ENCODE assay signal across 8 cellular contexts in genomic region chr22:37747090-37747714, GRCh38. TPM values are rescaled to one million over a fixed set of nuclear protein-coding genes. Genes with fewer than 3 reads are reported as not detected.
DNase-seq lines count a peak whose midpoint lies in the region; ATAC-seq, FAIRE-seq and TF ChIP-seq lines count a peak whose summit lies in the region.

No MANE protein-coding gene starts in this region.

- H3K27me3 ChIP-seq in Peyer's patch (no peaks in the 10 kb centered on the region), H1 (replicated peaks in 1 of 4; ENCODE audit: control insufficient read depth in 3 of 4, extremely low read depth in 1 of 4, insufficient read depth in 3 of 4, low read length in 3 of 4) (peaks cover 0 to 21% (median 10%) of the 10 kb centered on the region in 4 experiments; a peak in 4 of 7 replicates), muscle layer of colon (ENCODE audit: control insufficient read depth in 1 of 2, insufficient read depth in 2 of 2, low read length in 2 of 2) (no peaks in the 10 kb centered on the region)

- ATAC-seq in GM19452 (IDR thresholded peaks at IDR 0.05; ENCODE audit: unreplicated experiment) (no peak), GM19023 (IDR thresholded peaks at IDR 0.05; ENCODE audit: unreplicated experiment) (no peak)

- DNase-seq in Calu3: peak; percentile 43
- peak in 1 of 3 donors; percentile 17 for DNase-seq in Peyer's patch
- DNase-seq in H1 (ENCODE audit: low read depth in 1 of 2, low spot score in 2 of 2): no peak
- DNase-seq in mucosa of gallbladder (ENCODE audit: low spot score): no peak
- no peak for DNase-seq in NCI-H2171 (lab: John Stamatoyannopoulos, UW)

- intact Hi-C loops in Calu3 (cut with micrococcal nuclease; ENCODE audit: unreplicated experiment): no loop called here

- peaks cover 69% of the 10 kb centered on the region for H3K4me1 Mint-ChIP-seq in Calu3 (ENCODE audit: low read depth, unreplicated experiment)

- H3K4me1 ChIP-seq in Peyer's patch (peaks cover 0 to 64% (median 16%) of the 10 kb centered on the region in 4 donors), H1 (replicated peaks in 1 of 4; ENCODE audit: control insufficient read depth in 3 of 4, insufficient read depth in 4 of 4, low read length in 3 of 4) (peaks cover 0 to 20% (median 10%) of the 10 kb centered on the region in 4 experiments; a peak in 6 of 7 replicates), muscle layer of colon (ENCODE audit: insufficient read depth, low read length) (peaks cover 84% of the 10 kb centered on the region)

- peaks cover 72% of the 10 kb centered on the region for H3K36me3 Mint-ChIP-seq in Calu3 (ENCODE audit: insufficient read depth, unreplicated experiment)

- H3K4me3 Mint-ChIP-seq in Calu3 (ENCODE audit: low read depth, unreplicated experiment): peak overlapping the region; percentile 87

- POLR2A ChIA-PET in H1 (lab: Charles Lee; ENCODE audit: partially characterized antibody): interaction anchor here (0.9 to 5.0 kb wide), 13 partner anchors 9 to 122 kb away, joined by 3 to 24 read pairs (median 4); partner anchors contain the start of gene GCAT

- peak overlapping the region; percentile 93 to 99 for H3K4me2 ChIP-seq in H1 (ENCODE audit: insufficient read depth in 1 of 2, low read depth in 2 of 2, low read length in 2 of 2)

- H3K79me2 ChIP-seq in H1 (ENCODE audit: control insufficient read depth in 1 of 2, insufficient read depth in 2 of 2, low read length in 2 of 2): peaks cover 0 to 3% of the 10 kb centered on the region in 2 experiments; a peak in 1 of 4 replicates

- H2BK120ac ChIP-seq in H1 (replicated peaks; ENCODE audit: low read depth, low read length): no peak overlapping the region

- no peak overlapping the region for H2BK20ac ChIP-seq in H1 (ENCODE audit: low read length)

- H3K36me3 ChIP-seq in Peyer's patch (no peaks in the 10 kb centered on the region), H1 (ENCODE audit: control insufficient read depth in 2 of 4, insufficient read depth in 4 of 4, low read length in 3 of 4) (peaks cover 0 to 1% (median under 1%) of the 10 kb centered on the region in 4 experiments; a peak in 2 of 8 replicates), muscle layer of colon (ENCODE audit: insufficient read depth, low read length) (no peaks in the 10 kb centered on the region)

- H3K4ac ChIP-seq in H1 (replicated peaks; ENCODE audit: insufficient read length, low read depth, low read length): no peak overlapping the region

- TF ChIP-seq EP300 in H1 (IDR thresholded peaks at IDR 0.05; ENCODE audit: borderline replicate concordance in 1 of 2, low read depth in 2 of 2, low read length in 2 of 2): no peak

- no TSS peak for BruUV-seq in Calu3 (replicated peaks; lab: Mats Ljungman, UMichigan)

- H3K4me3 ChIP-seq in Peyer's patch (peak overlapping the region; percentile 59 to 95 (median 90)), H1 (ENCODE audit: extremely low read depth in 1 of 4, insufficient read depth in 2 of 4, low read depth in 3 of 4, low read length in 4 of 4) (peak overlapping the region; percentile 72 to 93 (median 72)), muscle layer of colon (ENCODE audit: low read depth in 1 of 2, low read length in 2 of 2) (peak overlapping the region; percentile 85 to 87)

- WGBS in H1 (ENCODE audit: extremely low coverage in 1 of 2, insufficient coverage in 1 of 2, insufficient read length in 1 of 2, insufficient replicate concordance in 2 of 2, low coverage in 1 of 2, low lambda C conversion rate in 2 of 2, missing lambda C conversion rate in 1 of 2), 2 experiments: 51% methylated on average over 14 of the region's 16 CpGs; no CpG with 5 or more reads in 1 of the 2 experiments

- no peak overlapping the region for H3K14ac ChIP-seq in H1 (ENCODE audit: insufficient read length)

- H2AK5ac ChIP-seq in H1 (ENCODE audit: low read depth, low read length): no peak overlapping the region

- H2BK12ac ChIP-seq in H1 (ENCODE audit: low read depth, low read length): no peak overlapping the region

- TF ChIP-seq POLR2A in Peyer's patch (IDR thresholded peaks at IDR 0.05) (no peak), H1 (IDR thresholded peaks at IDR 0.05; ENCODE audit: control extremely low read depth in 1 of 2, low read depth in 2 of 2, low read length in 2 of 2) (no peak)

- no peak for FAIRE-seq in H1 (lab: Jason Lieb, UNC)

- peak overlapping the region; percentile 78 for H3K18ac ChIP-seq in H1 (ENCODE audit: extremely low read depth, low read length)

- H3K27ac ChIP-seq in Peyer's patch (peak overlapping the region; percentile 77 to 95 (median 91)), H1 (ENCODE audit: low read depth, low read length) (peak overlapping the region; percentile 77; the same call in 1 of the 2 replicates), muscle layer of colon (ENCODE audit: low read depth, low read length) (peak overlapping the region; percentile 93)

- peak overlapping the region; percentile 1 for H3K27ac Mint-ChIP-seq in Calu3 (ENCODE audit: unreplicated experiment)

- H2AFZ ChIP-seq in H1 (ENCODE audit: low read length): no peak overlapping the region

- no peak overlapping the region for H4K5ac ChIP-seq in H1 (ENCODE audit: insufficient read length, low read depth, low read length)

- H3K23me2 ChIP-seq in H1 (ENCODE audit: low read depth, low read length): peaks cover 15% of the 10 kb centered on the region

- no peak overlapping the region for H2BK5ac ChIP-seq in H1 (ENCODE audit: low read depth, low read length)

- no peaks in the 10 kb centered on the region for H3K9me3 Mint-ChIP-seq in Calu3 (ENCODE audit: low read depth, unreplicated experiment)

- H4K91ac ChIP-seq in H1 (replicated peaks; ENCODE audit: insufficient read length, low read length): no peak overlapping the region

- peaks cover 3% of the 10 kb centered on the region; the same call in 1 of the 2 replicates for H3K79me1 ChIP-seq in H1 (ENCODE audit: low read depth, low read length)

- TF ChIP-seq CTCF in Calu3 (IDR thresholded peaks at IDR 0.05; ENCODE audit: unreplicated experiment) (no peak), Peyer's patch (IDR thresholded peaks at IDR 0.05) (no peak), H1 (IDR thresholded peaks at IDR 0.05; ENCODE audit: control extremely low read depth in 1 of 3, insufficient read depth in 1 of 3, low read depth in 1 of 3, low read length in 3 of 3) (no peak)

- CTCF ChIA-PET in Calu3 (lab: Charles Lee): interaction anchor here (0.7 kb wide), 2 partner anchors 104 kb away, joined by 3 to 9 read pairs; no protein-coding TSS in a partner anchor
- CTCF ChIA-PET in H1 (lab: Charles Lee; ENCODE audit: partially characterized antibody): interaction anchor here (0.6 to 2.5 kb wide), 6 partner anchors 11 to 140 kb away, joined by 3 to 12 read pairs (median 3); no protein-coding TSS in a partner anchor

- H3K9me3 ChIP-seq in Peyer's patch: no peaks in the 10 kb centered on the region
- H3K9me3 ChIP-seq in H1 (ENCODE audit: insufficient read depth in 2 of 2, low read depth in 1 of 2, low read length in 1 of 2): no peaks in the 10 kb centered on the region
- H3K9me3 ChIP-seq in muscle layer of colon (ENCODE audit: low read length): no peaks in the 10 kb centered on the region

- H3K23ac ChIP-seq in H1 (ENCODE audit: insufficient read length): no peak overlapping the region

- H3K27me3 Mint-ChIP-seq in Calu3 (ENCODE audit: unreplicated experiment): no peaks in the 10 kb centered on the region

- H2BK15ac ChIP-seq in H1 (ENCODE audit: low read length): no peak overlapping the region

- H4K8ac ChIP-seq in H1 (ENCODE audit: extremely low read depth, insufficient read depth, low read length): peak overlapping the region; percentile 23; the same call in 1 of the 2 replicates

- peak overlapping the region in 3 of 4 experiments; percentile 35 to 71 (median 65); a peak in 2 of 7 replicates for H3K9ac ChIP-seq in H1 (replicated peaks in 1 of 4; ENCODE audit: extremely low read depth in 1 of 4, low read depth in 3 of 4, low read length in 3 of 4)
- peak overlapping the region; percentile 66 for H3K9ac ChIP-seq in muscle layer of colon (ENCODE audit: low read length)

- no peak overlapping the region for H3K56ac ChIP-seq in H1 (replicated peaks; ENCODE audit: insufficient read length, low read depth, low read length)

- no peak for TF ChIP-seq RAD21 in H1 (IDR thresholded peaks at IDR 0.05 in 1 of 2, conservative IDR thresholded peaks at IDR 0.05 in 1 of 2; ENCODE audit: low read depth in 2 of 2, low read length in 2 of 2)

- peaks cover 9 to 25% of the 10 kb centered on the region in 2 experiments for H4K20me1 ChIP-seq in H1 (replicated peaks in 1 of 2; ENCODE audit: control insufficient read depth in 1 of 2, insufficient read depth in 2 of 2, low read length in 2 of 2)

TF ChIP-seq in H1, 55 proteins besides CTCF, POLR2A, EP300 and RAD21:
- no peak for TF ChIP-seq CBX8 (IDR thresholded peaks at IDR 0.05; ENCODE audit: borderline replicate concordance, low read depth, low read length)
- TF ChIP-seq TAF1 (IDR thresholded peaks at IDR 0.05; ENCODE audit: low read depth, low read length): no peak
- no peak for TF ChIP-seq CHD1 (IDR thresholded peaks at IDR 0.05; ENCODE audit: low read depth, low read length)
- TF ChIP-seq SRF (IDR thresholded peaks at IDR 0.05; ENCODE audit: low read depth, low read length): no peak
- no peak for TF ChIP-seq CREB1 (IDR thresholded peaks at IDR 0.05)
- TF ChIP-seq FOSL1 (IDR thresholded peaks at IDR 0.05; ENCODE audit: insufficient read depth, low read depth, low read length): no peak
- TF ChIP-seq KDM4A (IDR thresholded peaks at IDR 0.05; ENCODE audit: low read depth, low read length, severe bottlenecking): no peak
- no peak for TF ChIP-seq BRCA1 (IDR thresholded peaks at IDR 0.05; ENCODE audit: low read depth, low read length)
- TF ChIP-seq CHD2 (IDR thresholded peaks at IDR 0.05; ENCODE audit: low read length): no peak

RNA-seq across cellular contexts. Expression of gene TRIOBP, which starts 50.4 kb away (rescaled TPM):
- total RNA-seq in Calu3 (2022) (85.3 and 86.5 TPM in 2 replicates), Peyer's patch (10 to 100 TPM; 54.6 to 89.1 (median 83.6) TPM), mucosa of gallbladder (119 TPM)
- 27.3 and 29.1 TPM in 2 replicates for total RNA-seq in H1 (2021; fragmentation: NEBNext Ultra II Directional; extraction: Animal tissue kit (Norgen Biotek cat#: 25700))
- 18.2 and 36.0 TPM in 2 replicates for polyA plus RNA-seq in H1 (2011; rRNA removed)
- 27.6 TPM for polyA plus RNA-seq in H1 (2011; cell fraction: cytosol; rRNA removed)
- polyA plus RNA-seq in H1 (2011; cell fraction: nucleus; rRNA removed): 40.4 TPM
- 23.3 to 41.8 TPM (median 38.0 TPM) in 4 replicates for polyA plus RNA-seq in H1 (2012, experiment 1 of 2)
- polyA plus RNA-seq in H1 (2012, experiment 2 of 2): 19.8 TPM
- polyA plus RNA-seq in H1 (2013, experiment 1 of 2): 27.4 TPM
- 25.9 TPM for polyA plus RNA-seq in H1 (2013, experiment 2 of 2)
- 43.1 and 47.6 TPM in 2 replicates for polyA minus RNA-seq in H1 (2011; rRNA and poly(A)+ RNA removed)
- 28.8 TPM for polyA minus RNA-seq in H1 (2011; cell fraction: cytosol; rRNA and poly(A)+ RNA removed)
- polyA minus RNA-seq in H1 (2011; cell fraction: nucleus; rRNA and poly(A)+ RNA removed): 20.8 TPM
